In genomic region chr10:60186315-60187071, GRCh38 we compare ENCODE assay signal across 13 cellular contexts.
DNase-seq lines count a peak whose midpoint lies in the region; ATAC-seq and TF ChIP-seq lines count a peak whose summit lies in the region.
"Had no signal": no experiment of that assay in that cellular context is flagged by ENCODE, and none has a peak within 500 bp of the region (broad histone marks: within the 10 kb centered on the region; RNA-seq: fewer than 3 reads in every experiment).

No MANE protein-coding gene starts in this region.

- H3K27ac Mint-ChIP-seq in activated CD8-positive, alpha-beta T cell treated with anti-CD3 and anti-CD28 coated beads, Interleukin-2, amount 10 ng/mL, durations not matched to agents 7 days and 5 days: no peak overlapping the region
- H3K27ac Mint-ChIP-seq: activated CD4-positive, alpha-beta T cell treated with anti-CD3 and anti-CD28 coated beads, Interleukin-2, amount 10 ng/mL, durations not matched to agents 24 days and 14 days had no signal

- H3K9me3 Mint-ChIP-seq in activated CD8-positive, alpha-beta T cell treated with anti-CD3 and anti-CD28 coated beads, Interleukin-2, amount 10 ng/mL, durations not matched to agents 7 days and 5 days (ENCODE audit: insufficient read depth): peaks cover 7% of the 10 kb centered on the region
- H3K9me3 Mint-ChIP-seq: activated CD4-positive, alpha-beta T cell treated with anti-CD3 and anti-CD28 coated beads, Interleukin-2, amount 10 ng/mL, durations not matched to agents 24 days and 14 days had no signal

- H3K79me2 ChIP-seq in fibroblast of lung (ENCODE audit: control insufficient read depth, insufficient read depth, low read length): no peaks in the 10 kb centered on the region

- H4K20me1 ChIP-seq in fibroblast of lung (ENCODE audit: control insufficient read depth, extremely low read depth, insufficient read depth, low read length): no peaks in the 10 kb centered on the region

- POLR2A ChIA-PET in activated CD8-positive, alpha-beta T cell treated with anti-CD3 and anti-CD28 coated beads, Interleukin-2, amount 10 ng/mL, durations not matched to agents 7 days and 5 days (lab: Charles Lee): no interaction called here

- peak; percentile 40 for DNase-seq in AG08395 (ENCODE audit: low spot score)
- peak; percentile 58 for DNase-seq in NCI-H1694 (lab: John Stamatoyannopoulos, UW)
- peak in 1 of 2 donors; percentile 86 for DNase-seq in fibroblast of lung (ENCODE audit: low read depth in 2 of 2)
- DNase-seq in mucosa of gallbladder (ENCODE audit: low spot score): peak; percentile 57
- DNase-seq in activated CD8-positive, alpha-beta T cell treated with anti-CD3 and anti-CD28 coated beads, Interleukin-2, amount 10 ng/mL, durations not matched to agents 7 days and 5 days: no peak
- DNase-seq: activated CD4-positive, alpha-beta T cell treated with anti-CD3 and anti-CD28 coated beads, Interleukin-2, amount 10 ng/mL, durations not matched to agents 24 days and 14 days; DMS153; Peyer's patch; thyroid gland had no signal

- H3K36me3 Mint-ChIP-seq in activated CD8-positive, alpha-beta T cell treated with anti-CD3 and anti-CD28 coated beads, Interleukin-2, amount 10 ng/mL, durations not matched to agents 7 days and 5 days (ENCODE audit: low read depth): no peaks in the 10 kb centered on the region

- H2AFZ ChIP-seq in fibroblast of lung (ENCODE audit: low read length): peak overlapping the region; percentile 68

- H3K4me1 Mint-ChIP-seq in activated CD8-positive, alpha-beta T cell treated with anti-CD3 and anti-CD28 coated beads, Interleukin-2, amount 10 ng/mL, durations not matched to agents 7 days and 5 days (ENCODE audit: low read depth): peaks cover 10% of the 10 kb centered on the region

- no peaks in the 10 kb centered on the region for H3K27me3 ChIP-seq in fibroblast of lung (ENCODE audit: control insufficient read depth, insufficient read depth, low read length)
- H3K27me3 ChIP-seq: Peyer's patch, thyroid gland had no signal

- H3K9me3 ChIP-seq in fibroblast of lung (ENCODE audit: control insufficient read depth, insufficient read depth, low read depth, low read length): no peaks in the 10 kb centered on the region
- H3K9me3 ChIP-seq: Peyer's patch, thyroid gland had no signal

- H3K36me3 ChIP-seq in fibroblast of lung (ENCODE audit: control insufficient read depth, insufficient read depth, low read length): no peaks in the 10 kb centered on the region
- H3K36me3 ChIP-seq: Peyer's patch, thyroid gland had no signal

- peak overlapping the region in 1 of 4 experiments; percentile 11 for H3K4me3 ChIP-seq in fibroblast of lung (replicated peaks in 1 of 4; ENCODE audit: control extremely low read depth in 1 of 4, insufficient read depth in 1 of 4, low read depth in 3 of 4, low read length in 4 of 4)
- H3K4me3 ChIP-seq: skin epidermis, thyroid gland had no signal

- no peaks in the 10 kb centered on the region for H3K27me3 Mint-ChIP-seq in activated CD8-positive, alpha-beta T cell treated with anti-CD3 and anti-CD28 coated beads, Interleukin-2, amount 10 ng/mL, durations not matched to agents 7 days and 5 days (ENCODE audit: low read depth)
- H3K27me3 Mint-ChIP-seq: activated CD4-positive, alpha-beta T cell treated with anti-CD3 and anti-CD28 coated beads, Interleukin-2, amount 10 ng/mL, durations not matched to agents 24 days and 14 days had no signal

- H3K27ac ChIP-seq in fibroblast of lung (ENCODE audit: insufficient read depth, low read length): no peak overlapping the region
- H3K27ac ChIP-seq: thyroid gland had no signal

- H3K4me3 Mint-ChIP-seq in activated CD8-positive, alpha-beta T cell treated with anti-CD3 and anti-CD28 coated beads, Interleukin-2, amount 10 ng/mL, durations not matched to agents 7 days and 5 days: no peak overlapping the region
- H3K4me3 Mint-ChIP-seq: activated CD4-positive, alpha-beta T cell treated with anti-CD3 and anti-CD28 coated beads, Interleukin-2, amount 10 ng/mL, durations not matched to agents 24 days and 14 days had no signal

- ATAC-seq in GM21526 (IDR thresholded peaks at IDR 0.05; ENCODE audit: low FRiP score, unreplicated experiment) (no peak), GM18867 (IDR thresholded peaks at IDR 0.05; ENCODE audit: unreplicated experiment) (no peak), HG03159 (IDR thresholded peaks at IDR 0.05; ENCODE audit: unreplicated experiment) (no peak)
- ATAC-seq in activated CD8-positive, alpha-beta T cell treated with anti-CD3 and anti-CD28 coated beads, Interleukin-2, amount 10 ng/mL, durations not matched to agents 7 days and 5 days: no peak

- no peak overlapping the region for H3K9ac ChIP-seq in fibroblast of lung (ENCODE audit: insufficient read depth, low read length)

- TF ChIP-seq CTCF in fibroblast of lung (conservative IDR thresholded peaks at IDR 0.05 in 1 of 2, IDR thresholded peaks at IDR 0.05 in 1 of 2; ENCODE audit: low read depth in 1 of 2, low read length in 2 of 2): no peak

- peak overlapping the region; percentile 78 for H3K4me2 ChIP-seq in fibroblast of lung (ENCODE audit: extremely low read depth, insufficient read depth, low read length)

- CTCF ChIA-PET in activated CD8-positive, alpha-beta T cell treated with anti-CD3 and anti-CD28 coated beads, Interleukin-2, amount 10 ng/mL, durations not matched to agents 7 days and 5 days (lab: Charles Lee): no interaction called here

- peaks cover 2% of the 10 kb centered on the region for H3K4me1 ChIP-seq in fibroblast of lung (ENCODE audit: control insufficient read depth, extremely low read depth, insufficient read depth, low read length)
- H3K4me1 ChIP-seq: thyroid gland had no signal
